12 cellular contexts compared by ENCODE assay signal in genomic region chr2:118845005-118845842, GRCh38. TPM values are rescaled to one million over a fixed set of nuclear protein-coding genes. Genes with fewer than 3 reads are reported as not detected.
A peak's percentile ranks its signal among the peaks of the same experiment; 100 is the strongest.
DNase-seq lines count a peak whose midpoint lies in the region; TF ChIP-seq lines count a peak whose summit lies in the region.
"Had no signal": no experiment of that assay in that cellular context is flagged by ENCODE, and none has a peak within 500 bp of the region (broad histone marks: within the 10 kb centered on the region; RNA-seq: fewer than 3 reads in every experiment).

No MANE protein-coding gene starts in this region.

- H3K9me3 Mint-ChIP-seq in glutamatergic neuron (ENCODE audit: unreplicated experiment): peaks cover 23% of the 10 kb centered on the region

- peak overlapping the region; percentile 42 for H3K9ac ChIP-seq in NT2/D1 (ENCODE audit: insufficient read length, low read depth)

- H3K4me1 Mint-ChIP-seq in glutamatergic neuron (ENCODE audit: low read depth, unreplicated experiment): peaks cover 4% of the 10 kb centered on the region

- no peak for TF ChIP-seq CTCF in glutamatergic neuron (IDR thresholded peaks at IDR 0.05; ENCODE audit: partially characterized antibody, unreplicated experiment)

- no peaks in the 10 kb centered on the region for H3K36me3 ChIP-seq in NT2/D1 (ENCODE audit: insufficient read depth, insufficient read length, low read length)

- peak overlapping the region; percentile 15 for H3K4me3 ChIP-seq in NT2/D1 (ENCODE audit: insufficient read length, low read depth)

- H3K36me3 Mint-ChIP-seq in glutamatergic neuron (ENCODE audit: unreplicated experiment): no peaks in the 10 kb centered on the region

- H3K9me3 ChIP-seq in NT2/D1 (ENCODE audit: insufficient read depth, low read length): no peaks in the 10 kb centered on the region

- H3K27me3 Mint-ChIP-seq in glutamatergic neuron (ENCODE audit: unreplicated experiment): peaks cover 50% of the 10 kb centered on the region

- peak overlapping the region; percentile 71 for H3K4me3 Mint-ChIP-seq in glutamatergic neuron (ENCODE audit: unreplicated experiment)

- H3K27me3 ChIP-seq in NT2/D1 (ENCODE audit: insufficient read depth, insufficient read length): peaks cover 96% of the 10 kb centered on the region

- peaks cover 24% of the 10 kb centered on the region for H3K4me1 ChIP-seq in NT2/D1 (ENCODE audit: insufficient read depth, insufficient read length)

- peak; percentile 5 for DNase-seq in activated CD4-positive, alpha-beta T cell treated with anti-CD3 and anti-CD28 coated beads for 1 hour
- DNase-seq in activated CD4-positive, alpha-beta T cell treated with anti-CD3 and anti-CD28 coated beads, Interleukin-2, amount 50 U/mL, for 1 hour: no peak
- DNase-seq in NT2/D1 (ENCODE audit: low read depth, low spot score): no peak
- DNase-seq in glutamatergic neuron: peak; percentile 74
- DNase-seq in retina: peak; percentile 77
- no peak for DNase-seq in NCI-H2227 treated with DMSO at 0.1 percent for 48 hours (lab: John Stamatoyannopoulos, UW)
- no peak for DNase-seq in amygdala (lab: John Stamatoyannopoulos, UW)
- no peak for DNase-seq in A172 (ENCODE audit: low spot score)
- DNase-seq: NCI-H69; stimulated activated CD4-positive, alpha-beta T cell treated with anti-CD3 and anti-CD28 coated beads, Interleukin-1b, Interleukin-23, amount 100 ng/mL, for 48 hours had no signal

- peak overlapping the region; percentile 29 for H3K27ac Mint-ChIP-seq in glutamatergic neuron (ENCODE audit: unreplicated experiment)

RNA-seq across cellular contexts. Expression of gene EN1, which starts 2.2 kb away (rescaled TPM):
- 0.39 TPM for total RNA-seq in glutamatergic neuron (ENCODE audit: unreplicated experiment)
- total RNA-seq in A172 (2014; rRNA removed; shearing (Covaris generic)): 1.0 and 2.0 TPM in 2 replicates
- total RNA-seq: glomerular endothelial cell; T-helper 1 cell treated with Interleukin-12 subunit alpha and Interleukin-12 subunit beta and Interleukin-4 antibody, amounts not matched to agents 30 ng/mL and 1 ng/mL, for 36 hours had no signal

Comparison
In these comparisons a context has a peak if more than half of its experiments do, and no peak if none do; other contexts are left out.
1. DNase-seq: peak in activated CD4-positive, alpha-beta T cell treated with anti-CD3 and anti-CD28 coated beads for 1 hour (single experiment), glutamatergic neuron (single experiment) and retina (single experiment); none in activated CD4-positive, alpha-beta T cell treated with anti-CD3 and anti-CD28 coated beads, Interleukin-2, amount 50 U/mL, for 1 hour (single experiment), NT2/D1 (single experiment), NCI-H2227 treated with DMSO at 0.1 percent for 48 hours (single experiment), amygdala (0 of 56) and A172 (single experiment).